1 cellular context compared by ENCODE assay signal in genomic region chr6:37202788-37203491, GRCh38.
TF ChIP-seq lines count a peak whose summit lies in the region.

No MANE protein-coding gene starts in this region.

TF ChIP-seq in HepG2, 621 proteins besides CTCF, POLR2A, EP300 and RAD21 (continued from another document):
- TF ChIP-seq DZIP1 (CRISPR knock-in tag; IDR thresholded peaks at IDR 0.05), result no peak
- peak; percentile 65; the same call in 1 of the 2 replicates for TF ChIP-seq ETV5 (CRISPR knock-in tag; IDR thresholded peaks at IDR 0.05; ENCODE audit: borderline replicate concordance)
- TF ChIP-seq NFE2L1 (CRISPR knock-in tag; IDR thresholded peaks at IDR 0.05; ENCODE audit: borderline replicate concordance), result no peak
